ENCODE assay signal across 21 cellular contexts in the genomic region with DNA sequence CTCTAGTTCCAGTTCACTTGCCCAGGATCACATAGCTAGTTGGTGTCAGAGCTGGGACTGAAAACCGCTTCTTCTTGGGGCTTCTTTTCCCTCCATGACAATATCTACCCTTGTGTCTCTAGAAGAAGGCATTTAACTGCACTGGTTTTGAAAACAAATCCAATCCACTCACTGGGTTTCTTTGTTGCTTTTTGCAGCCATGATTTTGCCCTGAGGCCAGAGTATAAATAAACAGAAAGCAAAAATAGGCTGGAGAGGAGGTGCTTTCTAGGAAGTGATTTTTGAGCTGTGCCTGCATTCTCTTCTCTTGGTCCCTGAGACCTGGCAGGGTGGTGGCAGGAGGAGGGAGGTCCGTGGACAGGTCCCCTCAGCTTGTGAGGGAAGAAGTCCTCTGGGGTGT. TPM values are rescaled to one million over a fixed set of nuclear protein-coding genes. Genes with fewer than 3 reads are reported as not detected.
DNase-seq lines count a peak whose midpoint lies in the region; ATAC-seq, FAIRE-seq and TF ChIP-seq lines count a peak whose summit lies in the region.
"Had no signal": no experiment of that assay in that cellular context is flagged by ENCODE, and none has a peak within 500 bp of the region (broad histone marks: within the 10 kb centered on the region; RNA-seq: fewer than 3 reads in every experiment).

No MANE protein-coding gene starts in this region.

- 79% methylated on average over 2 of the region's 2 CpGs for WGBS in hepatocyte (ENCODE audit: low lambda C conversion rate, missing lambda C conversion rate)

- in situ Hi-C loops in Panc1 (cut with HindIII; ENCODE audit: low pct_unique_long_range_greater_than_20kb, low sequenced_read_pairs) = no loop called here

- H3K9me3 Mint-ChIP-seq in HFFc6 = peaks cover 7% of the 10 kb centered on the region

- CTCF ChIA-PET in Panc1 (lab: Charles Lee) = no interaction called here

- no peak overlapping the region for H3K4me2 ChIP-seq in hepatocyte

- H3K4me1 Mint-ChIP-seq in HFFc6 (ENCODE audit: low read depth) = peaks cover 30% of the 10 kb centered on the region

- H4K20me1 ChIP-seq in hepatocyte (ENCODE audit: insufficient read depth, poor library complexity, severe bottlenecking) = no peaks in the 10 kb centered on the region

- no peaks in the 10 kb centered on the region for H3K9me3 ChIP-seq in Panc1 (ENCODE audit: control insufficient read depth, insufficient read depth, low read depth, low read length)
- no peaks in the 10 kb centered on the region for H3K9me3 ChIP-seq in hepatocyte (ENCODE audit: low read depth)
- H3K9me3 ChIP-seq: Peyer's patch had no signal

- no peak overlapping the region for H2AFZ ChIP-seq in hepatocyte

- no peaks in the 10 kb centered on the region for H3K79me2 ChIP-seq in hepatocyte

- H3K4me3 ChIP-seq in Panc1 (ENCODE audit: low read depth in 2 of 2, low read length in 2 of 2) (no peak overlapping the region), fibroblast of villous mesenchyme (ENCODE audit: low read depth, low read length) (no peak overlapping the region), hepatocyte (no peak overlapping the region), coronary artery (no peak overlapping the region)
- H3K4me3 ChIP-seq: K562, Peyer's patch, SJSA1 had no signal

- no TSS peak for BruUV-seq in Panc1 (replicated peaks; lab: Mats Ljungman, UMichigan)

- POLR2A ChIA-PET in Panc1 (lab: Charles Lee) = no interaction called here

- H3K36me3 ChIP-seq in Panc1 (ENCODE audit: control insufficient read depth, insufficient read depth, low read length) (no peaks in the 10 kb centered on the region), hepatocyte (replicated peaks; ENCODE audit: insufficient read depth, low read depth) (no peaks in the 10 kb centered on the region)
- H3K36me3 ChIP-seq: Peyer's patch, SJSA1 had no signal

- H3K4me1 ChIP-seq in Panc1 (ENCODE audit: control insufficient read depth, insufficient read depth, low read length) = peaks cover 21% of the 10 kb centered on the region
- H3K4me1 ChIP-seq in hepatocyte (ENCODE audit: insufficient read depth) = no peaks in the 10 kb centered on the region
- H3K4me1 ChIP-seq: Peyer's patch had no signal

- H3K27ac Mint-ChIP-seq in HFFc6 = no peak overlapping the region
- H3K27ac Mint-ChIP-seq: CD4-positive, alpha-beta memory T cell had no signal

- no peak overlapping the region for H3K4me3 Mint-ChIP-seq in HFFc6
- H3K4me3 Mint-ChIP-seq: CD4-positive, alpha-beta memory T cell had no signal

- H3K9me2 ChIP-seq in hepatocyte (replicated peaks; ENCODE audit: insufficient read depth) = no peaks in the 10 kb centered on the region

- H3K27me3 ChIP-seq in Panc1 (ENCODE audit: control insufficient read depth, insufficient read depth, low read length) (no peaks in the 10 kb centered on the region), hepatocyte (peaks cover 7% of the 10 kb centered on the region)
- H3K27me3 ChIP-seq: Peyer's patch, SJSA1 had no signal

- no peak for ATAC-seq in Panc1
- ATAC-seq: K562 had no signal

- TF ChIP-seq CTCF in HFFc6 (IDR thresholded peaks at IDR 0.05) (no peak), Panc1 (IDR thresholded peaks at IDR 0.05) (no peak), fibroblast of villous mesenchyme (IDR thresholded peaks at IDR 0.05; ENCODE audit: insufficient read depth, low read depth, low read length) (no peak), hepatocyte (IDR thresholded peaks at IDR 0.05; ENCODE audit: poor library complexity) (no peak), coronary artery (IDR thresholded peaks at IDR 0.05) (no peak)

- no peak for FAIRE-seq in GM12892 (lab: Jason Lieb, UNC)
- FAIRE-seq: K562 had no signal

- no peaks in the 10 kb centered on the region for H3K27me3 Mint-ChIP-seq in HFFc6 (ENCODE audit: insufficient read depth)

- peak; percentile 36 for DNase-seq in HFFc6
- no peak for DNase-seq in Panc1 (ENCODE audit: low read depth, low spot score)
- DNase-seq in fibroblast of villous mesenchyme (ENCODE audit: low read depth) = peak; percentile 30
- no peak for DNase-seq in hepatocyte (ENCODE audit: low spot score)
- no peak for DNase-seq in GM12892 (ENCODE audit: insufficient read length)
- no peak for DNase-seq in coronary artery (ENCODE audit: low spot score)
- no peak for DNase-seq in activated gamma-delta T cell (lab: John Stamatoyannopoulos, UW)
- DNase-seq: Calu3; CD4-positive, alpha-beta memory T cell; GDM1; GOT3; MM.1S; NCI-H1092 treated with DMSO at 0.1 percent for 48 hours; NCI-H1436 treated with DMSO at 0.1 percent for 48 hours; NCI-H1930; NCI-H2227 treated with DMSO at 0.1 percent for 48 hours; NCI-H524; NCI-H774; Peyer's patch had no signal

- H3K36me3 Mint-ChIP-seq in HFFc6 (ENCODE audit: low read depth) = peaks cover 12% of the 10 kb centered on the region
- H3K36me3 Mint-ChIP-seq: CD4-positive, alpha-beta memory T cell had no signal

- intact Hi-C loops in Panc1 (cut with micrococcal nuclease; ENCODE audit: unreplicated experiment) = no loop called here

- H3K27ac ChIP-seq in Panc1 (ENCODE audit: low read length) (peak overlapping the region; percentile 18; the same call in 1 of the 2 replicates), hepatocyte (no peak overlapping the region), coronary artery (no peak overlapping the region)
- H3K27ac ChIP-seq: Peyer's patch, SJSA1 had no signal

- TF ChIP-seq POLR2A in GM12892 (IDR thresholded peaks at IDR 0.05; ENCODE audit: low read depth, low read length) = no peak

RNA-seq across cellular contexts. Expression of a gene that starts 6.9 kb away (rescaled TPM):
- total RNA-seq in HFFc6 (2021; fragmentation: NEBNext Ultra II Directional; extraction: Animal tissue kit (Norgen Biotek cat#: 25700)) = 100 to 1,000 TPM; 167 to 219 (median 190) TPM
- total RNA-seq in Panc1 (2021; ENCODE audit: unreplicated experiment) (349 TPM), fibroblast of villous mesenchyme (366 and 410 TPM in 2 replicates), hepatocyte (63.0 and 78.2 TPM in 2 replicates)
- 213 TPM for polyA plus RNA-seq in Panc1 (2012; ENCODE audit: insufficient read length)
- 18.5 and 25.6 TPM in 2 replicates for polyA plus RNA-seq in hepatocyte
- polyA plus RNA-seq in GM12892 (2012; ENCODE audit: missing spikeins) = 77.8 TPM

Comparison
In these comparisons a context has a peak if more than half of its experiments do, and no peak if none do; other contexts are left out.
1. DNase-seq: peak in HFFc6 (single experiment) and fibroblast of villous mesenchyme (single experiment); none in Panc1 (single experiment), hepatocyte (single experiment), GM12892 (single experiment), coronary artery (single experiment) and activated gamma-delta T cell (single experiment).